ENCODE assay signal across 8 cellular contexts in genomic region chr17:76772842-76773521, GRCh38.
DNase-seq lines count a peak whose midpoint lies in the region; ATAC-seq lines count a peak whose summit lies in the region.

No MANE protein-coding gene starts in this region.

- DNase-seq in activated naive CD4-positive, alpha-beta T cell treated with Interleukin-2 at 50 U/mL for 16 hours: peak; percentile 60
- no peak for DNase-seq in activated naive CD4-positive, alpha-beta T cell (lab: John Stamatoyannopoulos, UW)
- peak; percentile 33 for DNase-seq in activated CD4-positive, CD25-positive, alpha-beta regulatory T cell treated with anti-CD3 and anti-CD28 coated beads, Interleukin-2, amount 50 U/mL, for 16 hours (ENCODE audit: low read depth, low spot score)
- DNase-seq in dedifferentiated amniotic fluid mesenchymal stem cell (ENCODE audit: extremely low spot score) (peak; percentile 70), non-pigmented ciliary epithelial cell (ENCODE audit: low read depth) (peak; percentile 75), COR-L47 (lab: John Stamatoyannopoulos, UW) (no peak), NCI-H2107 treated with DMSO at 0.1 percent for 48 hours (lab: John Stamatoyannopoulos, UW; ENCODE audit: unreplicated experiment) (no peak)

- no peak for ATAC-seq in HG02571 (IDR thresholded peaks at IDR 0.05; ENCODE audit: unreplicated experiment)

Comparison
In these comparisons a context has a peak if more than half of its experiments do, and no peak if none do; other contexts are left out.
1. DNase-seq: peak in activated naive CD4-positive, alpha-beta T cell treated with Interleukin-2 at 50 U/mL for 16 hours (single experiment), activated CD4-positive, CD25-positive, alpha-beta regulatory T cell treated with anti-CD3 and anti-CD28 coated beads, Interleukin-2, amount 50 U/mL, for 16 hours (single experiment), dedifferentiated amniotic fluid mesenchymal stem cell (single experiment) and non-pigmented ciliary epithelial cell (single experiment); none in activated naive CD4-positive, alpha-beta T cell (0 of 4), COR-L47 (single experiment) and NCI-H2107 treated with DMSO at 0.1 percent for 48 hours (single experiment).